In genomic region chr1:87688136-87688535, GRCh38 we compare ENCODE assay signal across 21 cellular contexts.
DNase-seq lines count a peak whose midpoint lies in the region; ATAC-seq and TF ChIP-seq lines count a peak whose summit lies in the region.
"Had no signal": no experiment of that assay in that cellular context is flagged by ENCODE, and none has a peak within 500 bp of the region (broad histone marks: within the 10 kb centered on the region; RNA-seq: fewer than 3 reads in every experiment).

No MANE protein-coding gene starts in this region.

- peaks cover 51% of the 10 kb centered on the region for H3K4me1 Mint-ChIP-seq in Calu3 (ENCODE audit: low read depth, unreplicated experiment)

- no peaks in the 10 kb centered on the region for H3K27me3 Mint-ChIP-seq in Calu3 (ENCODE audit: unreplicated experiment)
- H3K27me3 Mint-ChIP-seq: CD4-positive, CD25-positive, alpha-beta regulatory T cell had no signal

- H3K9me3 Mint-ChIP-seq in Calu3 (ENCODE audit: low read depth, unreplicated experiment): no peaks in the 10 kb centered on the region
- H3K9me3 Mint-ChIP-seq: CD14-positive monocyte; CD8-positive, alpha-beta memory T cell had no signal

- H3K4me2 ChIP-seq in PC-3 (ENCODE audit: low read length): no peak overlapping the region
- no peak overlapping the region for H3K4me2 ChIP-seq in smooth muscle cell
- H3K4me2 ChIP-seq: A549, BLaER1 had no signal

- H3K9me3 ChIP-seq in PC-3 (ENCODE audit: low read length) (no peaks in the 10 kb centered on the region), smooth muscle cell (replicated peaks; ENCODE audit: low read depth) (no peaks in the 10 kb centered on the region), Peyer's patch (no peaks in the 10 kb centered on the region)
- H3K9me3 ChIP-seq: A549, BE2C, BLaER1 had no signal

- H3K27ac Mint-ChIP-seq in Calu3 (ENCODE audit: unreplicated experiment): peak overlapping the region; percentile 50
- H3K27ac Mint-ChIP-seq: CD14-positive monocyte; CD4-positive, alpha-beta memory T cell; CD4-positive, CD25-positive, alpha-beta regulatory T cell; CD8-positive, alpha-beta memory T cell had no signal

- H3K9ac ChIP-seq in PC-3 (ENCODE audit: low read length) (no peak overlapping the region), smooth muscle cell (ENCODE audit: low read depth) (no peak overlapping the region)
- H3K9ac ChIP-seq: BLaER1 had no signal

- H4K20me1 ChIP-seq in PC-3 (ENCODE audit: low read length) (no peaks in the 10 kb centered on the region), smooth muscle cell (ENCODE audit: low read depth) (no peaks in the 10 kb centered on the region)
- H4K20me1 ChIP-seq: BLaER1 had no signal

- peak overlapping the region; percentile 14 for H3K4me3 Mint-ChIP-seq in Calu3 (ENCODE audit: low read depth, unreplicated experiment)
- H3K4me3 Mint-ChIP-seq: CD14-positive monocyte; CD4-positive, alpha-beta memory T cell; CD4-positive, CD25-positive, alpha-beta regulatory T cell; CD8-positive, alpha-beta memory T cell had no signal

- H3K36me3 ChIP-seq in PC-3 (ENCODE audit: low read depth, low read length) (no peaks in the 10 kb centered on the region), smooth muscle cell (ENCODE audit: low read depth) (no peaks in the 10 kb centered on the region), Peyer's patch (no peaks in the 10 kb centered on the region)
- H3K36me3 ChIP-seq: BE2C, BLaER1 had no signal

- BruUV-seq in Calu3 (replicated peaks; lab: Mats Ljungman, UMichigan) (no TSS peak), PC-3 (replicated peaks; lab: Mats Ljungman, UMichigan) (no TSS peak)

- no peak overlapping the region for H3K4me3 ChIP-seq in PC-3 (ENCODE audit: low read length)
- no peak overlapping the region for H3K4me3 ChIP-seq in smooth muscle cell
- no peak overlapping the region for H3K4me3 ChIP-seq in Peyer's patch
- no peak overlapping the region for H3K4me3 ChIP-seq in foreskin fibroblast (ENCODE audit: low read depth in 1 of 2, low read length in 2 of 2)
- H3K4me3 ChIP-seq: A549, BLaER1, GM12878 had no signal

- DNase-seq in Calu3: no peak
- peak; percentile 51 for DNase-seq in PC-3
- DNase-seq in left colon: no peak
- DNase-seq in smooth muscle cell (lab: John Stamatoyannopoulos, UW; ENCODE audit: unreplicated experiment): no peak
- no peak for DNase-seq in DMS79 (lab: John Stamatoyannopoulos, UW)
- DNase-seq in AML-193 (lab: John Stamatoyannopoulos, UW): no peak
- no peak for DNase-seq in Peyer's patch
- no peak for DNase-seq in foreskin fibroblast
- DNase-seq: BE2C; C1 segment of cervical spinal cord; CD4-positive, alpha-beta memory T cell; CD4-positive, CD25-positive, alpha-beta regulatory T cell; CD8-positive, alpha-beta memory T cell; COR-L47; DND-41; EL; GDM1 had no signal

- no peak overlapping the region for H2AFZ ChIP-seq in PC-3 (ENCODE audit: low read length)
- no peak overlapping the region for H2AFZ ChIP-seq in smooth muscle cell (ENCODE audit: low read depth)

- TF ChIP-seq POLR2A in Peyer's patch (IDR thresholded peaks at IDR 0.05): no peak

- peaks cover 10% of the 10 kb centered on the region for H3K36me3 Mint-ChIP-seq in Calu3 (ENCODE audit: insufficient read depth, unreplicated experiment)
- H3K36me3 Mint-ChIP-seq: CD14-positive monocyte; CD4-positive, alpha-beta memory T cell; CD4-positive, CD25-positive, alpha-beta regulatory T cell; CD8-positive, alpha-beta memory T cell had no signal

- WGBS in smooth muscle cell (ENCODE audit: low lambda C conversion rate): 88% methylated on average over 5 of the region's 5 CpGs

- H3K27me3 ChIP-seq in PC-3 (ENCODE audit: low read length): no peaks in the 10 kb centered on the region
- H3K27me3 ChIP-seq in smooth muscle cell (ENCODE audit: low read depth): no peaks in the 10 kb centered on the region
- no peaks in the 10 kb centered on the region for H3K27me3 ChIP-seq in Peyer's patch
- H3K27me3 ChIP-seq: BE2C, BLaER1 had no signal

- POLR2A ChIA-PET in PC-3 (lab: Charles Lee; ENCODE audit: unreplicated experiment): no interaction called here

- H3K79me2 ChIP-seq in PC-3 (ENCODE audit: low read length) (no peaks in the 10 kb centered on the region), smooth muscle cell (ENCODE audit: low read depth) (no peaks in the 10 kb centered on the region)

- TF ChIP-seq CTCF in Calu3 (IDR thresholded peaks at IDR 0.05; ENCODE audit: unreplicated experiment): no peak
- TF ChIP-seq CTCF in PC-3 (conservative IDR thresholded peaks at IDR 0.05; ENCODE audit: low read depth, low read length): no peak
- TF ChIP-seq CTCF in smooth muscle cell (IDR thresholded peaks at IDR 0.05; ENCODE audit: borderline replicate concordance, insufficient read depth, poor library complexity, severe bottlenecking): no peak
- TF ChIP-seq CTCF in Peyer's patch (IDR thresholded peaks at IDR 0.05): no peak
- no peak for TF ChIP-seq CTCF in foreskin fibroblast (IDR thresholded peaks at IDR 0.05; ENCODE audit: low read depth, low read length)

- CTCF ChIA-PET in Calu3 (lab: Charles Lee) (no interaction called here), PC-3 (lab: Charles Lee) (no interaction called here)

- intact Hi-C loops in Calu3 (cut with micrococcal nuclease; ENCODE audit: unreplicated experiment) (loop anchor here (5.0 to 10.0 kb wide), 4 partner anchors 94 to 377 kb away; no protein-coding TSS in a partner anchor), PC-3 (cut with micrococcal nuclease) (no loop called here), left colon (cut with DNase I, micrococcal nuclease) (loop anchor here in 1 of 2 donors (10.0 kb wide), 1 partner anchor 353 kb away; no protein-coding TSS in a partner anchor)

- H3K9me2 ChIP-seq in PC-3 (replicated peaks; ENCODE audit: low read length): no peaks in the 10 kb centered on the region

- H3K4me1 ChIP-seq in PC-3 (ENCODE audit: insufficient read depth, low read length): peaks cover 8% of the 10 kb centered on the region; the same call in 1 of the 2 replicates
- peaks cover 31% of the 10 kb centered on the region for H3K4me1 ChIP-seq in smooth muscle cell (ENCODE audit: low read depth)
- H3K4me1 ChIP-seq in Peyer's patch: peaks cover 0 to 22% (median 0%) of the 10 kb centered on the region in 4 donors
- H3K4me1 ChIP-seq: A549, BE2C, BLaER1 had no signal

- H3K27ac ChIP-seq in PC-3 (ENCODE audit: low read length) (no peak overlapping the region), smooth muscle cell (ENCODE audit: low read depth) (peak overlapping the region; percentile 99), Peyer's patch (no peak overlapping the region)
- H3K27ac ChIP-seq: A549, BLaER1 had no signal

- H3F3A ChIP-seq in PC-3 (ENCODE audit: low read length, unreplicated experiment) (no peaks in the 10 kb centered on the region), smooth muscle cell (ENCODE audit: low read depth) (peaks cover 20% of the 10 kb centered on the region)

- ATAC-seq in PC-3 (peak; percentile 78), left colon (peak; percentile 44)
- ATAC-seq: A549, GM12878 had no signal
